8 cellular contexts compared by ENCODE assay signal in genomic region chr2:74472086-74472944, GRCh38. TPM values are rescaled to one million over a fixed set of nuclear protein-coding genes. Genes with fewer than 3 reads are reported as not detected.
DNase-seq lines count a peak whose midpoint lies in the region; ATAC-seq and TF ChIP-seq lines count a peak whose summit lies in the region.

MRPL53 (minus strand) TSS chr2:74472680; CDS start chr2:74472660, 20 bp downstream.

- TF ChIP-seq CTCF in AG10803 (conservative IDR thresholded peaks at IDR 0.05; ENCODE audit: low read length) (no peak), chondrocyte (IDR thresholded peaks at IDR 0.05) (no peak)

- H3K27ac Mint-ChIP-seq in activated CD4-positive, alpha-beta T cell treated with anti-CD3 and anti-CD28 coated beads for 36 hours = peak within 1 kb of the TSS; percentile 93
- peak within 1 kb of the TSS; percentile 97 for H3K27ac Mint-ChIP-seq in chondrocyte (ENCODE audit: unreplicated experiment)

- H3K27me3 Mint-ChIP-seq in activated CD4-positive, alpha-beta T cell treated with anti-CD3 and anti-CD28 coated beads for 36 hours = no peaks in the 10 kb centered on the region
- H3K27me3 Mint-ChIP-seq in chondrocyte (ENCODE audit: low read depth) = no peaks in the 10 kb centered on the region

- H3K4me3 ChIP-seq in AG10803 (ENCODE audit: low read length) = peak within 1 kb of the TSS; percentile 95

- ATAC-seq in GM19025 (IDR thresholded peaks at IDR 0.05; ENCODE audit: low read depth, unreplicated experiment) = peak; percentile 79
- ATAC-seq in HG03280 (IDR thresholded peaks at IDR 0.05; ENCODE audit: unreplicated experiment) = peak; percentile 75
- peak; percentile 92 for ATAC-seq in activated CD4-positive, alpha-beta T cell treated with anti-CD3 and anti-CD28 coated beads for 36 hours

- H3K4me1 Mint-ChIP-seq in activated CD4-positive, alpha-beta T cell treated with anti-CD3 and anti-CD28 coated beads for 36 hours = peaks cover 21% of the 10 kb centered on the region
- peaks cover 25% of the 10 kb centered on the region for H3K4me1 Mint-ChIP-seq in chondrocyte (ENCODE audit: low read depth)

- DNase-seq in AG10803 (ENCODE audit: low read depth) (peak; percentile 93), NCI-H510A treated with DMSO at 0.1 percent for 48 hours (lab: John Stamatoyannopoulos, UW) (peak; percentile 93), chondrocyte (ENCODE audit: low spot score) (peak; percentile 97), kidney tubule cell (ENCODE audit: low spot score) (peak; percentile 93)
- peak; percentile 97 for DNase-seq in activated CD4-positive, alpha-beta T cell treated with anti-CD3 and anti-CD28 coated beads for 36 hours
- DNase-seq in stimulated activated CD4-positive, alpha-beta T cell treated with anti-CD3 and anti-CD28 coated beads, Interleukin-1b, Interleukin-23, amount 100 ng/mL, for 1 hour (ENCODE audit: low read depth in 2 of 2) = peak; percentile 88 to 95

- H3K9me3 Mint-ChIP-seq in activated CD4-positive, alpha-beta T cell treated with anti-CD3 and anti-CD28 coated beads for 36 hours (ENCODE audit: low read depth) = no peaks in the 10 kb centered on the region
- no peaks in the 10 kb centered on the region for H3K9me3 Mint-ChIP-seq in chondrocyte (ENCODE audit: low read depth)

- POLR2A ChIA-PET in activated CD4-positive, alpha-beta T cell treated with anti-CD3 and anti-CD28 coated beads for 36 hours (lab: Charles Lee) = interaction anchor here (0.6 to 1.4 kb wide), 4 partner anchors 9 to 428 kb away, joined by 3 to 8 read pairs (median 6); partner anchors contain the start of genes CCDC142 and WBP1

- peak within 1 kb of the TSS; percentile 98 for H3K4me3 Mint-ChIP-seq in activated CD4-positive, alpha-beta T cell treated with anti-CD3 and anti-CD28 coated beads for 36 hours
- peak within 1 kb of the TSS; percentile 85 for H3K4me3 Mint-ChIP-seq in chondrocyte (ENCODE audit: unreplicated experiment)

- CTCF ChIA-PET in activated CD4-positive, alpha-beta T cell treated with anti-CD3 and anti-CD28 coated beads for 36 hours (lab: Charles Lee) = interaction anchor here (0.6 to 5.3 kb wide), 5 partner anchors 10 to 59 kb away, joined by 3 to 44 read pairs (median 4); partner anchors contain the start of genes CCDC142, DQX1, INO80B and TTC31

- intact Hi-C loops in activated CD4-positive, alpha-beta T cell treated with anti-CD3 and anti-CD28 coated beads for 36 hours (cut with DNase I, micrococcal nuclease) = loop anchor here (1.0 to 2.0 kb wide), 9 partner anchors 10 to 736 kb away; partner anchors contain the start of genes AUP1 (in 2 of the 2), HTRA2 (in 2 of the 2), WBP1 (in 2 of the 2) and C2orf81 (in 1 of the 2)

- peaks cover 20% of the 10 kb centered on the region for H3K36me3 Mint-ChIP-seq in activated CD4-positive, alpha-beta T cell treated with anti-CD3 and anti-CD28 coated beads for 36 hours (ENCODE audit: low read depth)
- peaks cover 9% of the 10 kb centered on the region for H3K36me3 Mint-ChIP-seq in chondrocyte (ENCODE audit: low read depth)

RNA-seq across cellular contexts. Expression of gene MRPL53, which starts in this region (rescaled TPM):
- 10 to 100 TPM; 87.4 to 88.5 TPM for total RNA-seq in activated CD4-positive, alpha-beta T cell treated with anti-CD3 and anti-CD28 coated beads for 36 hours
- total RNA-seq in chondrocyte = 39.9 to 59.8 TPM (median 49.5 TPM) in 3 replicates

Comparison
In these comparisons a context has a peak if more than half of its experiments do, and no peak if none do; other contexts are left out.
1. Peak in every context shown above with its lines: DNase-seq, ATAC-seq and H3K4me3 ChIP-seq.